20 cellular contexts compared by ENCODE assay signal in the genomic region with DNA sequence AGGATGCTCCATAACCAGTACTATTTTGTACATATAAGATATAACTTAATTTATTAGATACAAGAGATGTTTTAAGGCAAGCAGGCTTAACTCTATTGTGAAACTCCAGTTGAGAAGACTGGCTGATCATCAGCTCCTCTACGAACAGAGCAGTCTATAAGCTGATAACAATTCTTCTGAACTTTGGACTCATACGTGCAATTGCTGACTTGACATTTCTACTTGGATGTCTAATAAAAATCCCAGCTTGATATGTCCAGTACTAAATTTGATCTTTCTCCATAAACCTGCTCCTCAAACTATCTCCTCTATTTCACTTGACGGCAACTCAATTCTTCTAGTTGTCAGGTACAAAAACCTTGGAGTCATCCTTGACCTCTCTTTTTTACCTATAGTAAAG.
A peak's percentile ranks its signal among the peaks of the same experiment; 100 is the strongest.
DNase-seq lines count a peak whose midpoint lies in the region; ATAC-seq, FAIRE-seq and TF ChIP-seq lines count a peak whose summit lies in the region.
"Had no signal": no experiment of that assay in that cellular context is flagged by ENCODE, and none has a peak within 500 bp of the region (broad histone marks: within the 10 kb centered on the region; RNA-seq: fewer than 3 reads in every experiment).

No MANE protein-coding gene starts in this region.

- H3K9ac ChIP-seq in K562 (ENCODE audit: insufficient read depth in 1 of 2, low read depth in 2 of 2, low read length in 2 of 2) (no peak overlapping the region), neural progenitor cell (no peak overlapping the region)

- TF ChIP-seq EP300 in A549 (IDR thresholded peaks at IDR 0.05) (no peak), K562 (IDR thresholded peaks at IDR 0.05; ENCODE audit: low read length) (no peak)

- H3K4me2 ChIP-seq in A549, result no peak overlapping the region
- H3K4me2 ChIP-seq in K562 (ENCODE audit: insufficient read depth, low read length), result no peak overlapping the region
- no peak overlapping the region for H3K4me2 ChIP-seq in neural progenitor cell

- H3K27me3 Mint-ChIP-seq in neural progenitor cell (ENCODE audit: insufficient read depth, low read depth), result peaks cover 5% of the 10 kb centered on the region
- H3K27me3 Mint-ChIP-seq: CD4-positive, alpha-beta memory T cell had no signal

- H3F3A ChIP-seq in neural progenitor cell (ENCODE audit: low read depth), result peaks cover 13% of the 10 kb centered on the region

- WGBS in A549 (ENCODE audit: missing lambda C conversion rate), result 42% methylated on average over 3 of the region's 3 CpGs
- WGBS in K562 (ENCODE audit: insufficient coverage, low coverage, missing lambda C conversion rate), result 0% methylated on average over 3 of the region's 3 CpGs

- in situ Hi-C loops in K562 (cut with MboI), result no loop called here

- no TSS peak for BruUV-seq in K562 (replicated peaks; lab: Mats Ljungman, UMichigan)

- H2AFZ ChIP-seq in K562 (ENCODE audit: low read depth, low read length) (no peak overlapping the region), neural progenitor cell (replicated peaks) (no peak overlapping the region)

- POLR2A ChIA-PET in A549 (lab: Yijun Ruan, JAX) (no interaction called here), K562 (lab: Yijun Ruan, JAX) (no interaction called here)

- H3K27ac Mint-ChIP-seq in neural progenitor cell, result no peak overlapping the region
- H3K27ac Mint-ChIP-seq: CD4-positive, alpha-beta memory T cell had no signal

- no peaks in the 10 kb centered on the region for H3K36me3 ChIP-seq in K562 (ENCODE audit: control insufficient read depth, insufficient read depth, low read length)
- H3K36me3 ChIP-seq in neural progenitor cell, result no peaks in the 10 kb centered on the region

- no peaks in the 10 kb centered on the region for H3K79me2 ChIP-seq in K562 (ENCODE audit: control insufficient read depth, insufficient read depth, low read length)
- no peaks in the 10 kb centered on the region for H3K79me2 ChIP-seq in neural progenitor cell (ENCODE audit: low read depth)

- intact Hi-C loops in K562 (cut with micrococcal nuclease), result no loop called here

- H3K4me1 ChIP-seq in A549 (no peaks in the 10 kb centered on the region), K562 (replicated peaks in 1 of 2; ENCODE audit: control insufficient read depth in 2 of 2, insufficient read depth in 2 of 2, low read length in 2 of 2) (no peaks in the 10 kb centered on the region), neural progenitor cell (peaks cover 11% of the 10 kb centered on the region)

- no peaks in the 10 kb centered on the region for H3K9me1 ChIP-seq in K562 (ENCODE audit: control insufficient read depth, insufficient read depth, low read length)

- FAIRE-seq in A549 (lab: Jason Lieb, UNC) (no peak), K562 (lab: Jason Lieb, UNC) (no peak)
- FAIRE-seq: GM12891, GM18507 had no signal

- CTCF ChIA-PET in A549 (lab: Yijun Ruan, JAX), result no interaction called here
- CTCF ChIA-PET in K562 (lab: Yijun Ruan, JAX; ENCODE audit: low intra/inter-chr PET ratio), result no interaction called here

- H3K27ac ChIP-seq in A549 (no peak overlapping the region), K562 (ENCODE audit: extremely low read depth, low read depth, low read length) (no peak overlapping the region), neural progenitor cell (no peak overlapping the region)

- H4K20me1 ChIP-seq in K562 (replicated peaks; ENCODE audit: control insufficient read depth, insufficient read depth, low read length) (no peaks in the 10 kb centered on the region), neural progenitor cell (ENCODE audit: low read depth) (no peaks in the 10 kb centered on the region)

- peaks cover 7% of the 10 kb centered on the region for H3K9me3 Mint-ChIP-seq in neural progenitor cell

- no peak overlapping the region for H3K4me3 Mint-ChIP-seq in neural progenitor cell
- H3K4me3 Mint-ChIP-seq: CD4-positive, alpha-beta memory T cell had no signal

- ATAC-seq in A549, result no peak
- no peak for ATAC-seq in K562
- no peak for ATAC-seq in HG03520 (IDR thresholded peaks at IDR 0.05; ENCODE audit: unreplicated experiment)
- ATAC-seq: HCT116 had no signal

- TF ChIP-seq RAD21 in A549 (conservative IDR thresholded peaks at IDR 0.05 in 1 of 2, IDR thresholded peaks at IDR 0.05 in 1 of 2) (no peak), K562 (CRISPR knock-in tag; conservative IDR thresholded peaks at IDR 0.05 in 1 of 2, IDR thresholded peaks at IDR 0.05 in 1 of 2) (no peak)

- no peaks in the 10 kb centered on the region for H3K9me3 ChIP-seq in A549
- H3K9me3 ChIP-seq in K562 (replicated peaks; ENCODE audit: control insufficient read depth, insufficient read depth, low read depth, low read length), result no peaks in the 10 kb centered on the region
- no peaks in the 10 kb centered on the region for H3K9me3 ChIP-seq in neural progenitor cell (ENCODE audit: low read depth)

- TF ChIP-seq CTCF in A549 (IDR thresholded peaks at IDR 0.05), result no peak
- TF ChIP-seq CTCF in K562 (IDR thresholded peaks at IDR 0.05 in 2 of 3, conservative IDR thresholded peaks at IDR 0.05 in 1 of 3; ENCODE audit: insufficient read depth in 2 of 3, low read depth in 1 of 3, low read length in 3 of 3), result no peak
- no peak for TF ChIP-seq CTCF in neural progenitor cell (IDR thresholded peaks at IDR 0.05)

- H3K36me3 Mint-ChIP-seq in neural progenitor cell, result no peaks in the 10 kb centered on the region
- H3K36me3 Mint-ChIP-seq: CD4-positive, alpha-beta memory T cell had no signal

- no peaks in the 10 kb centered on the region for H3K27me3 ChIP-seq in K562 (ENCODE audit: control insufficient read depth in 2 of 2, insufficient read depth in 2 of 2, low read length in 2 of 2)
- no peaks in the 10 kb centered on the region for H3K27me3 ChIP-seq in neural progenitor cell

- H3K4me3 ChIP-seq in A549, result no peak overlapping the region
- H3K4me3 ChIP-seq in K562, result no peak overlapping the region
- no peak overlapping the region for H3K4me3 ChIP-seq in neural progenitor cell

- no peak for DNase-seq in A549 (ENCODE audit: low read depth in 1 of 2, low spot score in 1 of 2)
- peak; percentile 19 for DNase-seq in HuH-7 (ENCODE audit: low spot score)
- no peak for DNase-seq in K562 (ENCODE audit: extremely low read depth in 1 of 4, low spot score in 3 of 4)
- DNase-seq in mucosa of gallbladder (ENCODE audit: low spot score), result peak; percentile 12
- no peak for DNase-seq in neural progenitor cell (ENCODE audit: low spot score)
- DNase-seq in activated T-cell treated with anti-CD3 and anti-CD28 coated beads, Interleukin-2, amount 50 U/mL, for 48 hours, result no peak
- DNase-seq: 8988T; C1 segment of cervical spinal cord; Calu3; CD4-positive, alpha-beta memory T cell; COR-L47; DMS53; DMS79 treated with DMSO at 0.1 percent for 48 hours; GF-D8; GOT3; H7 had no signal

- no peak for TF ChIP-seq POLR2A in A549 (IDR thresholded peaks at IDR 0.05; ENCODE audit: low read length)
- TF ChIP-seq POLR2A in K562 (conservative IDR thresholded peaks at IDR 0.05), result no peak

- peaks cover 4% of the 10 kb centered on the region for H3K4me1 Mint-ChIP-seq in neural progenitor cell
- H3K4me1 Mint-ChIP-seq: CD4-positive, alpha-beta memory T cell had no signal

TF ChIP-seq in A549, 52 proteins besides CTCF, POLR2A, EP300 and RAD21:
- TF ChIP-seq MAFK (IDR thresholded peaks at IDR 0.05; ENCODE audit: partially characterized antibody) (peak; percentile 74), EHF (CRISPR knock-in tag; IDR thresholded peaks at IDR 0.05) (no peak)

TF ChIP-seq in K562, 482 proteins besides CTCF, POLR2A, EP300 and RAD21 (continues in another document):
- TF ChIP-seq ZNF316 (IDR thresholded peaks at IDR 0.05) (peak; percentile 75), ZNF354B (CRISPR knock-in tag; IDR thresholded peaks at IDR 0.05) (no peak), MAFK (IDR thresholded peaks at IDR 0.05; ENCODE audit: low read length) (peak; percentile 78), MAFG (tag; conservative IDR thresholded peaks at IDR 0.05) (peak; percentile 62), C11orf30 (IDR thresholded peaks at IDR 0.05; ENCODE audit: low read depth) (peak; percentile 36; the same call in 1 of the 2 replicates)

Comparison
In these comparisons a context has a peak if more than half of its experiments do, and no peak if none do; other contexts are left out.
1. DNase-seq: peak in HuH-7 (single experiment) and mucosa of gallbladder (single experiment); none in A549 (0 of 2), K562 (0 of 4), neural progenitor cell (single experiment) and activated T-cell treated with anti-CD3 and anti-CD28 coated beads, Interleukin-2, amount 50 U/mL, for 48 hours (0 of 2).